In genomic region chr9:89179920-89180667, GRCh38 we compare ENCODE assay signal across 8 cellular contexts. TPM values are rescaled to one million over a fixed set of nuclear protein-coding genes. Genes with fewer than 3 reads are reported as not detected.
DNase-seq lines count a peak whose midpoint lies in the region; ATAC-seq lines count a peak whose summit lies in the region.

No MANE protein-coding gene starts in this region.

- H3K9ac ChIP-seq in BLaER1: peak overlapping the region; percentile 3; the same call in 1 of the 2 replicates

- peak; percentile 53 for ATAC-seq in HG02870 (IDR thresholded peaks at IDR 0.05; ENCODE audit: unreplicated experiment)
- peak; percentile 91 for ATAC-seq in esophagus mucosa
- no peak for ATAC-seq in HG03280 (IDR thresholded peaks at IDR 0.05; ENCODE audit: unreplicated experiment)

- peak; percentile 32 for DNase-seq in NCI-H524 treated with DMSO at 0.1 percent for 48 hours (lab: John Stamatoyannopoulos, UW)
- DNase-seq in activated CD8-positive, alpha-beta memory T cell treated with anti-CD3 and anti-CD28 coated beads, Interleukin-2, amount 50 U/mL, for 4 hours: peak; percentile 20
- DNase-seq in mesenteric fat pad (ENCODE audit: low spot score): peak; percentile 92
- DNase-seq in stimulated activated CD8-positive, alpha-beta memory T cell treated with anti-CD3 and anti-CD28 coated beads, Interleukin-2, amount 100 ng/mL, for 48 hours (ENCODE audit: low read depth in 2 of 2): peak; percentile 44 to 45

- no peaks in the 10 kb centered on the region for H3K36me3 ChIP-seq in BLaER1

- peaks cover 10% of the 10 kb centered on the region for H3K27me3 ChIP-seq in BLaER1

- peak overlapping the region; percentile 44 for H3K4me3 ChIP-seq in BLaER1

- H3K4me1 ChIP-seq in BLaER1: peaks cover 14% of the 10 kb centered on the region

- no peaks in the 10 kb centered on the region for H4K20me1 ChIP-seq in BLaER1

- H3K4me2 ChIP-seq in BLaER1: peak overlapping the region; percentile 53

- H3K9me3 ChIP-seq in BLaER1: no peaks in the 10 kb centered on the region; the same call in 1 of the 2 replicates

- H3K27ac ChIP-seq in BLaER1: no peak overlapping the region

RNA-seq across cellular contexts. Expression of gene SHC3, which starts 1.5 kb away (rescaled TPM):
- total RNA-seq in esophagus mucosa (1.4 TPM), mesenteric fat pad (1.8 TPM)

Comparison
In these comparisons a context has a peak if more than half of its experiments do, and no peak if none do; other contexts are left out.
1. DNase-seq: peak in every context shown above with its lines; median percentile 92 in mesenteric fat pad; 44 in stimulated activated CD8-positive, alpha-beta memory T cell treated with anti-CD3 and anti-CD28 coated beads, Interleukin-2, amount 100 ng/mL, for 48 hours; 32 in NCI-H524 treated with DMSO at 0.1 percent for 48 hours; 20 in activated CD8-positive, alpha-beta memory T cell treated with anti-CD3 and anti-CD28 coated beads, Interleukin-2, amount 50 U/mL, for 4 hours.